Comparison of ENCODE assay signal across 12 cellular contexts in genomic region chr2:705971-706511, GRCh38. TPM values are rescaled to one million over a fixed set of nuclear protein-coding genes. Genes with fewer than 3 reads are reported as not detected.
DNase-seq lines count a peak whose midpoint lies in the region; ATAC-seq and TF ChIP-seq lines count a peak whose summit lies in the region.
"Had no signal": no experiment of that assay in that cellular context is flagged by ENCODE, and none has a peak within 500 bp of the region (broad histone marks: within the 10 kb centered on the region; RNA-seq: fewer than 3 reads in every experiment).

No MANE protein-coding gene starts in this region.

- H3K23ac ChIP-seq in mesendoderm (ENCODE audit: low read length), result no peak overlapping the region

- H3K36me3 Mint-ChIP-seq in activated T-helper 2 cell treated with anti-CD3 and anti-CD28 coated beads, Interferon-gamma antibody, Interleukin-2, Interleukin-4, amounts not matched to agents 10 μg/mL and 5 μg/mL and 100 μg/mL, durations not matched to agents 14 hours and 24 hours and 36 hours (ENCODE audit: low read depth), result no peaks in the 10 kb centered on the region

- H3K4me3 ChIP-seq in spleen (no peak overlapping the region), mesendoderm (ENCODE audit: low read length) (no peak overlapping the region)
- H3K4me3 ChIP-seq: BLaER1 treated with 17β-estradiol and CSF1 and Interleukin-3, amounts not matched to agents 10 nM and 100 nM; SJSA1 had no signal

- no peak overlapping the region for H3K18ac ChIP-seq in mesendoderm (ENCODE audit: low read length)

- peaks cover 0 to 9% (median 0%) of the 10 kb centered on the region in 8 donors for H3K9me3 ChIP-seq in spleen
- H3K9me3 ChIP-seq: SJSA1 had no signal

- peak; percentile 10 to 30 for DNase-seq in stimulated activated CD4-positive, alpha-beta T cell treated with anti-CD3 and anti-CD28 coated beads, Interleukin-15, amount 100 ng/mL, for 48 hours (ENCODE audit: low read depth in 2 of 2)
- no peak for DNase-seq in stimulated activated CD4-positive, alpha-beta T cell treated with anti-CD3 and anti-CD28 coated beads, Interleukin-4, amount 100 ng/mL, for 4 hours
- peak; percentile 17 for DNase-seq in H4 (ENCODE audit: low spot score)
- no peak for DNase-seq in activated T-helper 2 cell treated with anti-CD3 and anti-CD28 coated beads, Interferon-gamma antibody, Interleukin-2, Interleukin-4, amounts not matched to agents 10 μg/mL and 5 μg/mL and 100 μg/mL, durations not matched to agents 14 hours and 24 hours and 36 hours (ENCODE audit: low spot score)
- no peak for DNase-seq in NCI-H146 (lab: John Stamatoyannopoulos, UW)
- DNase-seq in spleen, result no peak
- DNase-seq in mesendoderm, result no peak
- DNase-seq: kidney, NCI-H1048 had no signal

- no peak overlapping the region for H2BK5ac ChIP-seq in mesendoderm (ENCODE audit: low read length)

- H3K4me3 Mint-ChIP-seq in activated T-helper 2 cell treated with anti-CD3 and anti-CD28 coated beads, Interferon-gamma antibody, Interleukin-2, Interleukin-4, amounts not matched to agents 10 μg/mL and 5 μg/mL and 100 μg/mL, durations not matched to agents 14 hours and 24 hours and 36 hours (ENCODE audit: low read depth), result no peak overlapping the region

- H3K27ac ChIP-seq in spleen (no peak overlapping the region), mesendoderm (ENCODE audit: low read depth, low read length) (no peak overlapping the region)
- H3K27ac ChIP-seq: BLaER1 treated with 17β-estradiol and CSF1 and Interleukin-3, amounts not matched to agents 10 nM and 100 nM; SJSA1 had no signal

- H3K27me3 ChIP-seq in spleen (replicated peaks in 1 of 7), result peaks cover 0 to 2% (median 0%) of the 10 kb centered on the region in 7 donors
- no peaks in the 10 kb centered on the region for H3K27me3 ChIP-seq in mesendoderm (ENCODE audit: insufficient read depth, low read length, poor library complexity)
- H3K27me3 ChIP-seq: BLaER1 treated with 17β-estradiol and CSF1 and Interleukin-3, amounts not matched to agents 10 nM and 100 nM; SJSA1 had no signal

- H4K5ac ChIP-seq in mesendoderm (ENCODE audit: low read length), result no peak overlapping the region

- ATAC-seq in HG03457 (IDR thresholded peaks at IDR 0.05; ENCODE audit: unreplicated experiment), result peak; percentile 96

- H2BK120ac ChIP-seq in mesendoderm (ENCODE audit: low read depth, low read length), result no peak overlapping the region

- H3K79me1 ChIP-seq in mesendoderm (ENCODE audit: low read length), result no peaks in the 10 kb centered on the region

- H3K36me3 ChIP-seq in spleen (no peaks in the 10 kb centered on the region), mesendoderm (ENCODE audit: control insufficient read depth, insufficient read depth, low read length) (no peaks in the 10 kb centered on the region)
- H3K36me3 ChIP-seq: BLaER1 treated with 17β-estradiol and CSF1 and Interleukin-3, amounts not matched to agents 10 nM and 100 nM; SJSA1 had no signal

- TF ChIP-seq POLR2A in spleen (IDR thresholded peaks at IDR 0.05), result no peak

- peaks cover 22% of the 10 kb centered on the region for H3K27me3 Mint-ChIP-seq in activated T-helper 2 cell treated with anti-CD3 and anti-CD28 coated beads, Interferon-gamma antibody, Interleukin-2, Interleukin-4, amounts not matched to agents 10 μg/mL and 5 μg/mL and 100 μg/mL, durations not matched to agents 14 hours and 24 hours and 36 hours (ENCODE audit: low read depth)

- TF ChIP-seq CTCF in spleen (IDR thresholded peaks at IDR 0.05 in 8 of 11, conservative IDR thresholded peaks at IDR 0.05 in 3 of 11), result no peak

- no peak overlapping the region for H2AK5ac ChIP-seq in mesendoderm (ENCODE audit: low read length)

- 68 to 77% (median 75%) methylated on average over 7 of the region's 7 CpGs for WGBS in spleen, 5 donors
- no CpG with 5 or more reads among the region's 7 CpGs for WGBS in mesendoderm (ENCODE audit: extremely low coverage, insufficient coverage, low lambda C conversion rate)

- no peak overlapping the region for H3K4me2 ChIP-seq in mesendoderm (ENCODE audit: low read length)
- H3K4me2 ChIP-seq: BLaER1 treated with 17β-estradiol and CSF1 and Interleukin-3, amounts not matched to agents 10 nM and 100 nM had no signal

- H3K4ac ChIP-seq in mesendoderm (ENCODE audit: low read depth, low read length), result no peak overlapping the region

- H3K27ac Mint-ChIP-seq in activated T-helper 2 cell treated with anti-CD3 and anti-CD28 coated beads, Interferon-gamma antibody, Interleukin-2, Interleukin-4, amounts not matched to agents 10 μg/mL and 5 μg/mL and 100 μg/mL, durations not matched to agents 14 hours and 24 hours and 36 hours, result no peak overlapping the region

- no peak overlapping the region for H3K56ac ChIP-seq in mesendoderm (ENCODE audit: low read length)

- H3K4me1 ChIP-seq in spleen (no peaks in the 10 kb centered on the region), mesendoderm (ENCODE audit: control insufficient read depth, low read depth, low read length) (no peaks in the 10 kb centered on the region)
- H3K4me1 ChIP-seq: SJSA1 had no signal

- no peaks in the 10 kb centered on the region for H3K4me1 Mint-ChIP-seq in activated T-helper 2 cell treated with anti-CD3 and anti-CD28 coated beads, Interferon-gamma antibody, Interleukin-2, Interleukin-4, amounts not matched to agents 10 μg/mL and 5 μg/mL and 100 μg/mL, durations not matched to agents 14 hours and 24 hours and 36 hours (ENCODE audit: low read depth)

- no peak overlapping the region for H4K8ac ChIP-seq in mesendoderm (ENCODE audit: low read depth, low read length)

- intact Hi-C loops in activated T-helper 2 cell treated with anti-CD3 and anti-CD28 coated beads, Interferon-gamma antibody, Interleukin-2, Interleukin-4, amounts not matched to agents 10 μg/mL and 5 μg/mL and 100 μg/mL, durations not matched to agents 14 hours and 24 hours and 36 hours (cut with micrococcal nuclease), result no loop called here
- intact Hi-C loops in spleen (cut with DNase I; ENCODE audit: low total_unique reads), result no loop called here

- no peak overlapping the region for H2BK15ac ChIP-seq in mesendoderm (replicated peaks; ENCODE audit: low read depth)

- no peaks in the 10 kb centered on the region for H3K9me3 Mint-ChIP-seq in activated T-helper 2 cell treated with anti-CD3 and anti-CD28 coated beads, Interferon-gamma antibody, Interleukin-2, Interleukin-4, amounts not matched to agents 10 μg/mL and 5 μg/mL and 100 μg/mL, durations not matched to agents 14 hours and 24 hours and 36 hours

- no peaks in the 10 kb centered on the region for H3K79me2 ChIP-seq in mesendoderm (ENCODE audit: control insufficient read depth, insufficient read depth, low read length)

- no peak overlapping the region for H3K9ac ChIP-seq in mesendoderm (ENCODE audit: low read length)
- H3K9ac ChIP-seq: BLaER1 treated with 17β-estradiol and CSF1 and Interleukin-3, amounts not matched to agents 10 nM and 100 nM had no signal

RNA-seq across cellular contexts. Expression of gene TMEM18, which starts 28.8 kb away (rescaled TPM):
- total RNA-seq in H4 (2014; rRNA removed; shearing (Covaris generic)), result 17.6 and 17.7 TPM in 2 replicates
- total RNA-seq in activated T-helper 2 cell treated with anti-CD3 and anti-CD28 coated beads, Interferon-gamma antibody, Interleukin-2, Interleukin-4, amounts not matched to agents 10 μg/mL and 5 μg/mL and 100 μg/mL, durations not matched to agents 14 hours and 24 hours and 36 hours, result 24.1 and 26.3 TPM in 2 replicates
- 10 to 100 TPM; 20.0 to 28.5 (median 22.2) TPM for total RNA-seq in spleen
- polyA plus RNA-seq in spleen, result 10 to 100 TPM; 20.2 to 29.3 (median 23.0) TPM
- 29.1 TPM for polyA plus RNA-seq in mesendoderm (2013, experiment 1 of 2)
- polyA plus RNA-seq in mesendoderm (2013, experiment 2 of 2), result 29.8 TPM

Comparison
In these comparisons a context has a peak if more than half of its experiments do, and no peak if none do; other contexts are left out.
1. DNase-seq: peak in stimulated activated CD4-positive, alpha-beta T cell treated with anti-CD3 and anti-CD28 coated beads, Interleukin-15, amount 100 ng/mL, for 48 hours (2 of 2) and H4 (single experiment); none in stimulated activated CD4-positive, alpha-beta T cell treated with anti-CD3 and anti-CD28 coated beads, Interleukin-4, amount 100 ng/mL, for 4 hours (0 of 2), activated T-helper 2 cell treated with anti-CD3 and anti-CD28 coated beads, Interferon-gamma antibody, Interleukin-2, Interleukin-4, amounts not matched to agents 10 μg/mL and 5 μg/mL and 100 μg/mL, durations not matched to agents 14 hours and 24 hours and 36 hours (single experiment), NCI-H146 (single experiment), spleen (single experiment) and mesendoderm (single experiment).